Comparison of ENCODE assay signal across 20 cellular contexts in genomic region chr16:53626816-53627215, GRCh38.
"Had no signal": no experiment of that assay in that cellular context is flagged by ENCODE, and none has a peak within 500 bp of the region (broad histone marks: within the 10 kb centered on the region; RNA-seq: fewer than 3 reads in every experiment).

No MANE protein-coding gene starts in this region.

- H3K27ac ChIP-seq: breast epithelium, colonic mucosa, heart right ventricle, lower lobe of right lung, upper lobe of left lung had no signal

- DNase-seq: activated B cell treated with CpG ODN at 0.5 μM for 24 hours; activated CD4-positive, alpha-beta T cell treated with anti-CD3 and anti-CD28 coated beads for 36 hours; activated CD4-positive, alpha-beta T cell treated with anti-CD3 and anti-CD28 coated beads, Interleukin-2, amount 50 U/mL, for 4 hours; activated CD8-positive, alpha-beta memory T cell treated with anti-CD3 and anti-CD28 coated beads for 24 hours; activated CD8-positive, alpha-beta memory T cell treated with anti-CD3 and anti-CD28 coated beads, Interleukin-2, amount 50 U/mL, for 4 hours; activated naive CD4-positive, alpha-beta T cell; activated naive CD8-positive, alpha-beta T cell treated with anti-CD3 and anti-CD28 coated beads for 36 hours; activated T-cell treated with anti-CD3 and anti-CD28 coated beads, Interleukin-2, amount 50 U/mL, for 24 hours; amniotic stem cell; colonic mucosa; foreskin fibroblast; heart right ventricle; lower lobe of right lung; naive B cell; nucleus accumbens; stimulated activated CD4-positive, alpha-beta T cell treated with anti-CD3 and anti-CD28 coated beads, Interleukin-2, amount 100 ng/mL, for 48 hours; stimulated activated naive CD4-positive, alpha-beta T cell; T-helper 1 cell; upper lobe of left lung had no signal

- H3K27me3 ChIP-seq: breast epithelium, colonic mucosa, heart right ventricle, upper lobe of left lung had no signal

- H3K36me3 ChIP-seq: breast epithelium, colonic mucosa, heart right ventricle, lower lobe of right lung, upper lobe of left lung had no signal

- H3K9me3 ChIP-seq: breast epithelium, colonic mucosa, heart right ventricle, lower lobe of right lung, upper lobe of left lung had no signal

- H3K4me3 ChIP-seq: breast epithelium, colonic mucosa, heart right ventricle, lower lobe of right lung, upper lobe of left lung had no signal

- ATAC-seq: activated CD4-positive, alpha-beta T cell treated with anti-CD3 and anti-CD28 coated beads for 36 hours; heart right ventricle; lower lobe of right lung had no signal

- H3K4me1 ChIP-seq: breast epithelium, colonic mucosa, heart right ventricle, lower lobe of right lung, upper lobe of left lung had no signal
